9 cellular contexts compared by ENCODE assay signal in genomic region chr6:130677766-130678165, GRCh38.
"Had no signal": no experiment of that assay in that cellular context is flagged by ENCODE, and none has a peak within 500 bp of the region (broad histone marks: within the 10 kb centered on the region; RNA-seq: fewer than 3 reads in every experiment).

No MANE protein-coding gene starts in this region.

- H3K27ac Mint-ChIP-seq: H9, HFFc6, IgD-negative memory B cell had no signal

- DNase-seq: GM23248, GOT3, H9, HCEC 1CT, HFFc6, KBM-7 had no signal

- H3K4me3 Mint-ChIP-seq: H9, HFFc6, IgD-negative memory B cell had no signal

- H3K9me3 Mint-ChIP-seq: H9 had no signal

- H3K27ac ChIP-seq: GM23248, HL-60 had no signal

- H3K4me3 ChIP-seq: GM23248 had no signal

- H3K4me1 Mint-ChIP-seq: IgD-negative memory B cell had no signal

- FAIRE-seq: HepG2 had no signal

- ATAC-seq: HepG2 had no signal

- H3K9ac ChIP-seq: GM23248 had no signal

- H2AFZ ChIP-seq: GM23248 had no signal
